Comparison of ENCODE assay signal across 29 cellular contexts in genomic region chr2:130818809-130819208, GRCh38. TPM values are rescaled to one million over a fixed set of nuclear protein-coding genes. Genes with fewer than 3 reads are reported as not detected.
DNase-seq lines count a peak whose midpoint lies in the region; ATAC-seq, FAIRE-seq and TF ChIP-seq lines count a peak whose summit lies in the region.
"Had no signal": no experiment of that assay in that cellular context is flagged by ENCODE, and none has a peak within 500 bp of the region (broad histone marks: within the 10 kb centered on the region; RNA-seq: fewer than 3 reads in every experiment).

No MANE protein-coding gene starts in this region.

- H3K36me3 Mint-ChIP-seq in activated CD8-positive, alpha-beta T cell treated with anti-CD3 and anti-CD28 coated beads for 36 hours (ENCODE audit: low read depth), result no peaks in the 10 kb centered on the region
- H3K36me3 Mint-ChIP-seq in activated CD8-positive, alpha-beta T cell treated with anti-CD3 and anti-CD28 coated beads, Interleukin-2, amount 10 ng/mL, durations not matched to agents 7 days and 5 days (ENCODE audit: low read depth), result no peaks in the 10 kb centered on the region
- no peaks in the 10 kb centered on the region for H3K36me3 Mint-ChIP-seq in astrocyte (ENCODE audit: low read depth, unreplicated experiment)
- H3K36me3 Mint-ChIP-seq: CD8-positive, alpha-beta T cell; natural killer cell treated with Interleukin-12 subunit alpha and Interleukin-12 subunit beta and Interleukin-15 and Interleukin-18, amount 100 ng/mL, for 72 hours; WTC11 had no signal

- H3K9ac ChIP-seq in astrocyte (ENCODE audit: low read length), result no peak overlapping the region

- POLR2A ChIA-PET in activated CD8-positive, alpha-beta T cell treated with anti-CD3 and anti-CD28 coated beads for 36 hours (lab: Charles Lee), result no interaction called here
- POLR2A ChIA-PET in activated CD8-positive, alpha-beta T cell treated with anti-CD3 and anti-CD28 coated beads, Interleukin-2, amount 10 ng/mL, durations not matched to agents 7 days and 5 days (lab: Charles Lee), result no interaction called here

- intact Hi-C loops in activated CD8-positive, alpha-beta T cell treated with anti-CD3 and anti-CD28 coated beads for 36 hours (cut with micrococcal nuclease), result no loop called here

- CTCF ChIA-PET in activated CD8-positive, alpha-beta T cell treated with anti-CD3 and anti-CD28 coated beads for 36 hours (lab: Charles Lee), result interaction anchor here (0.7 to 7.6 kb wide), 2 partner anchors 20 to 22 kb away, joined by 3 to 31 read pairs; no protein-coding TSS in a partner anchor
- CTCF ChIA-PET in activated CD8-positive, alpha-beta T cell treated with anti-CD3 and anti-CD28 coated beads, Interleukin-2, amount 10 ng/mL, durations not matched to agents 7 days and 5 days (lab: Charles Lee), result no interaction called here

- no peaks in the 10 kb centered on the region for H3K79me2 ChIP-seq in astrocyte (ENCODE audit: insufficient read depth, low read length)

- H3K9me3 ChIP-seq in astrocyte (ENCODE audit: insufficient read depth, low read depth, low read length), result no peaks in the 10 kb centered on the region
- H3K9me3 ChIP-seq in thoracic aorta, result no peaks in the 10 kb centered on the region
- H3K9me3 ChIP-seq: lower lobe of right lung, pancreas, suprapubic skin had no signal

- peaks cover 7% of the 10 kb centered on the region for H3K4me1 Mint-ChIP-seq in activated CD8-positive, alpha-beta T cell treated with anti-CD3 and anti-CD28 coated beads for 36 hours (ENCODE audit: low read depth)
- H3K4me1 Mint-ChIP-seq in activated CD8-positive, alpha-beta T cell treated with anti-CD3 and anti-CD28 coated beads, Interleukin-2, amount 10 ng/mL, durations not matched to agents 7 days and 5 days (ENCODE audit: low read depth), result peaks cover 11% of the 10 kb centered on the region
- H3K4me1 Mint-ChIP-seq in astrocyte (ENCODE audit: low read depth, unreplicated experiment), result peaks cover 2% of the 10 kb centered on the region
- H3K4me1 Mint-ChIP-seq: IgD-negative memory B cell had no signal

- H3K4me2 ChIP-seq in astrocyte (ENCODE audit: low read length), result no peak overlapping the region

- no peaks in the 10 kb centered on the region for H4K20me1 ChIP-seq in astrocyte (ENCODE audit: insufficient read depth, low read length)

- H3K27me3 ChIP-seq in astrocyte (ENCODE audit: insufficient read depth, low read length) (peaks cover 2% of the 10 kb centered on the region), foreskin keratinocyte (no peaks in the 10 kb centered on the region), thoracic aorta (replicated peaks; ENCODE audit: insufficient read depth) (no peaks in the 10 kb centered on the region)
- H3K27me3 ChIP-seq: pancreas had no signal

- no peaks in the 10 kb centered on the region for H3K9me3 Mint-ChIP-seq in activated CD8-positive, alpha-beta T cell treated with anti-CD3 and anti-CD28 coated beads for 36 hours
- no peaks in the 10 kb centered on the region for H3K9me3 Mint-ChIP-seq in activated CD8-positive, alpha-beta T cell treated with anti-CD3 and anti-CD28 coated beads, Interleukin-2, amount 10 ng/mL, durations not matched to agents 7 days and 5 days (ENCODE audit: insufficient read depth)
- H3K9me3 Mint-ChIP-seq in astrocyte (ENCODE audit: unreplicated experiment), result no peaks in the 10 kb centered on the region
- H3K9me3 Mint-ChIP-seq: CD8-positive, alpha-beta T cell; natural killer cell treated with Interleukin-12 subunit alpha and Interleukin-12 subunit beta and Interleukin-15 and Interleukin-18, amount 100 ng/mL, for 72 hours; WTC11 had no signal

- no peak overlapping the region for H3K27ac ChIP-seq in astrocyte (ENCODE audit: low read depth, low read length)
- H3K27ac ChIP-seq in foreskin keratinocyte, result no peak overlapping the region
- peak overlapping the region; percentile 94 to 96 for H3K27ac ChIP-seq in thoracic aorta
- H3K27ac ChIP-seq: epithelial cell of prostate, lower lobe of right lung, pancreas, suprapubic skin had no signal

- H3K27me3 Mint-ChIP-seq in activated CD8-positive, alpha-beta T cell treated with anti-CD3 and anti-CD28 coated beads for 36 hours, result peaks cover 8% of the 10 kb centered on the region
- peaks cover 6% of the 10 kb centered on the region for H3K27me3 Mint-ChIP-seq in activated CD8-positive, alpha-beta T cell treated with anti-CD3 and anti-CD28 coated beads, Interleukin-2, amount 10 ng/mL, durations not matched to agents 7 days and 5 days (ENCODE audit: low read depth)
- peaks cover 13% of the 10 kb centered on the region for H3K27me3 Mint-ChIP-seq in astrocyte (ENCODE audit: low read depth, unreplicated experiment)

- peaks cover 8% of the 10 kb centered on the region for H3K4me1 ChIP-seq in astrocyte (ENCODE audit: insufficient read depth, low read length)
- H3K4me1 ChIP-seq in foreskin keratinocyte, result peaks cover 3% of the 10 kb centered on the region
- H3K4me1 ChIP-seq in thoracic aorta (ENCODE audit: control insufficient read depth in 1 of 2, low read depth in 2 of 2), result peaks cover 14 to 19% of the 10 kb centered on the region in 2 donors
- H3K4me1 ChIP-seq: lower lobe of right lung, pancreas had no signal

- no peak for DNase-seq in activated CD8-positive, alpha-beta T cell treated with anti-CD3 and anti-CD28 coated beads for 36 hours
- no peak for DNase-seq in activated CD8-positive, alpha-beta T cell treated with anti-CD3 and anti-CD28 coated beads, Interleukin-2, amount 10 ng/mL, durations not matched to agents 7 days and 5 days
- DNase-seq in astrocyte (ENCODE audit: low read depth) (no peak), foreskin keratinocyte (peak in 1 of 2 donors; percentile 41), thoracic aorta (ENCODE audit: low spot score) (no peak), anterior cingulate cortex (lab: John Stamatoyannopoulos, UW) (no peak), DMS79 treated with DMSO at 0.1 percent for 48 hours (lab: John Stamatoyannopoulos, UW) (no peak)
- DNase-seq: activated naive CD4-positive, alpha-beta T cell treated with anti-CD3 and anti-CD28 coated beads, Interleukin-2, amount 50 U/mL, for 16 hours; AML-193; CD8-positive, alpha-beta T cell; central memory CD4-positive, alpha-beta T cell; glutamatergic neuron; kidney glomerular epithelial cell; lower lobe of right lung; NCI-H1048; NCI-H1694; NCI-H2171 treated with DMSO at 0.1 percent for 48 hours; NCI-H510A treated with DMSO at 0.1 percent for 48 hours; NK-92 treated with Interleukin-12 subunit alpha and Interleukin-12 subunit beta, amount 100 ng/mL, for 24 hours; pancreas; SIG-M5; stimulated activated CD4-positive, alpha-beta T cell treated with anti-CD3 and anti-CD28 coated beads, Interleukin-2, amount 100 ng/mL, for 48 hours; SW 1271 had no signal

- no peak overlapping the region for H3K4me3 Mint-ChIP-seq in activated CD8-positive, alpha-beta T cell treated with anti-CD3 and anti-CD28 coated beads for 36 hours
- no peak overlapping the region for H3K4me3 Mint-ChIP-seq in activated CD8-positive, alpha-beta T cell treated with anti-CD3 and anti-CD28 coated beads, Interleukin-2, amount 10 ng/mL, durations not matched to agents 7 days and 5 days
- H3K4me3 Mint-ChIP-seq in astrocyte (ENCODE audit: unreplicated experiment), result no peak overlapping the region
- H3K4me3 Mint-ChIP-seq: CD8-positive, alpha-beta T cell; IgD-negative memory B cell; natural killer cell treated with Interleukin-12 subunit alpha and Interleukin-12 subunit beta and Interleukin-15 and Interleukin-18, amount 100 ng/mL, for 72 hours; WTC11 had no signal

- no peak overlapping the region for H3K27ac Mint-ChIP-seq in activated CD8-positive, alpha-beta T cell treated with anti-CD3 and anti-CD28 coated beads for 36 hours
- no peak overlapping the region for H3K27ac Mint-ChIP-seq in activated CD8-positive, alpha-beta T cell treated with anti-CD3 and anti-CD28 coated beads, Interleukin-2, amount 10 ng/mL, durations not matched to agents 7 days and 5 days
- H3K27ac Mint-ChIP-seq in astrocyte (ENCODE audit: unreplicated experiment), result peak overlapping the region; percentile 38
- H3K27ac Mint-ChIP-seq: CD8-positive, alpha-beta T cell; IgD-negative memory B cell; natural killer cell treated with Interleukin-12 subunit alpha and Interleukin-12 subunit beta and Interleukin-15 and Interleukin-18, amount 100 ng/mL, for 72 hours; WTC11 had no signal

- no peak overlapping the region for H2AFZ ChIP-seq in astrocyte (ENCODE audit: low read depth, low read length)

- H3K36me3 ChIP-seq in astrocyte (ENCODE audit: insufficient read depth, low read length) (no peaks in the 10 kb centered on the region), thoracic aorta (no peaks in the 10 kb centered on the region)
- H3K36me3 ChIP-seq: lower lobe of right lung, pancreas, suprapubic skin had no signal

- ATAC-seq in activated CD8-positive, alpha-beta T cell treated with anti-CD3 and anti-CD28 coated beads for 36 hours, result peak; percentile 29
- no peak for ATAC-seq in activated CD8-positive, alpha-beta T cell treated with anti-CD3 and anti-CD28 coated beads, Interleukin-2, amount 10 ng/mL, durations not matched to agents 7 days and 5 days
- ATAC-seq in foreskin keratinocyte (peak; percentile 65), thoracic aorta (ENCODE audit: insufficient number of reproducible peaks, low FRiP score, low read depth) (no peak), HG02588 (IDR thresholded peaks at IDR 0.05; ENCODE audit: unreplicated experiment) (no peak)
- ATAC-seq: CD8-positive, alpha-beta T cell; lower lobe of right lung; pancreas had no signal

- H3K4me3 ChIP-seq in astrocyte (ENCODE audit: insufficient read depth, low read depth, low read length) (no peak overlapping the region), thoracic aorta (no peak overlapping the region)
- H3K4me3 ChIP-seq: lower lobe of right lung, pancreas, suprapubic skin had no signal

- no peak for TF ChIP-seq CTCF in activated CD8-positive, alpha-beta T cell treated with anti-CD3 and anti-CD28 coated beads for 36 hours (IDR thresholded peaks at IDR 0.05)
- TF ChIP-seq CTCF in astrocyte (IDR thresholded peaks at IDR 0.05; ENCODE audit: insufficient read depth, low read depth, low read length), result no peak
- no peak for TF ChIP-seq CTCF in foreskin keratinocyte (conservative IDR thresholded peaks at IDR 0.05)
- no peak for TF ChIP-seq CTCF in thoracic aorta (IDR thresholded peaks at IDR 0.05)

- no peak for FAIRE-seq in astrocyte (lab: Jason Lieb, UNC)
- FAIRE-seq: pancreas had no signal

RNA-seq across cellular contexts. Expression of gene ARHGEF4, which starts 17.9 kb away (rescaled TPM):
- total RNA-seq in activated CD8-positive, alpha-beta T cell treated with anti-CD3 and anti-CD28 coated beads for 36 hours, result 1 to 10 TPM; 4.2 to 4.3 TPM
- 1 to 10 TPM; 2.9 to 3.3 TPM for total RNA-seq in activated CD8-positive, alpha-beta T cell treated with anti-CD3 and anti-CD28 coated beads, Interleukin-2, amount 10 ng/mL, durations not matched to agents 7 days and 5 days
- 3.3 and 4.8 TPM in 2 replicates for total RNA-seq in astrocyte
- total RNA-seq in foreskin keratinocyte, result 22.5 and 22.9 TPM in 2 replicates
- polyA plus RNA-seq in foreskin keratinocyte, result 13.8 and 14.1 TPM in 2 replicates
- total RNA-seq in thoracic aorta, result 1 to 10 TPM; 2.8 to 6.5 TPM
- total RNA-seq: natural killer cell treated with Interleukin-12 subunit alpha and Interleukin-12 subunit beta and Interleukin-15 and Interleukin-18, amount 100 ng/mL, for 72 hours had no signal

Comparison
In these comparisons a context has a peak if more than half of its experiments do, and no peak if none do; other contexts are left out.
1. ATAC-seq: peak in activated CD8-positive, alpha-beta T cell treated with anti-CD3 and anti-CD28 coated beads for 36 hours (single experiment) and foreskin keratinocyte (single experiment); none in activated CD8-positive, alpha-beta T cell treated with anti-CD3 and anti-CD28 coated beads, Interleukin-2, amount 10 ng/mL, durations not matched to agents 7 days and 5 days (single experiment), thoracic aorta (single experiment) and HG02588 (single experiment).
2. H3K27ac ChIP-seq: peak in thoracic aorta (2 of 2); none in astrocyte (single experiment) and foreskin keratinocyte (single experiment).